In the genomic region with DNA sequence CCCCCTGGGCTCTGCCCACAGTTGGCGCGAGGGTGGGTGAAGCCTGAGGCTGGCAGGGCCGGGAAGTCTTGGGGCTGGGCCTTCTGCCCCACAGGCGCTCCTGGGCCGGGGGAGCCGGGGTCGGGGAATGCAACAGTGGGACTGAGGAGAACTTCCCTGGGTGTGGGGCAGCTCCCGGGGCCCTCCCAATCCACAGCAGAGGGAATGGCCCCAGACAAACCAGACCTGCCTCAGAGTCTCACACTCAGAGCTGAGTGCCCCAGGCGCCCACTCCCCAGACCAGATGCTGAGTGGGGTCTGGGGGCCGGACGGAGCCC, we compare ENCODE assay signal across 8 cellular contexts. TPM values are rescaled to one million over a fixed set of nuclear protein-coding genes. Genes with fewer than 3 reads are reported as not detected.
A peak's percentile ranks its signal among the peaks of the same experiment; 100 is the strongest.
DNase-seq lines count a peak whose midpoint lies in the region; TF ChIP-seq lines count a peak whose summit lies in the region.
"Not testable (repeated sequence)": the region's sequence is repeated elsewhere in the genome, so short reads cannot be mapped to it uniquely, and the experiment has no call there.

No MANE protein-coding gene starts in this region.

- H3K4me3 ChIP-seq in GM23248 (peak overlapping the region; percentile 49), esophagus squamous epithelium (peak overlapping the region in 3 of 4 donors; percentile 36 to 58 (median 38)), smooth muscle cell (peak overlapping the region; percentile 36), vagina (peak overlapping the region; percentile 30 to 45)
- not testable (repeated sequence) for H3K4me3 ChIP-seq in brain microvascular endothelial cell (ENCODE audit: low read depth, low read length); iPS-18a (ENCODE audit: low read length)

- peaks cover 93% of the 10 kb centered on the region for H3K79me2 ChIP-seq in GM23248 (ENCODE audit: insufficient read depth)
- H3K79me2 ChIP-seq in smooth muscle cell (ENCODE audit: low read depth) = peaks cover 45% of the 10 kb centered on the region

- not testable (repeated sequence) for H3K9me3 ChIP-seq in GM23248 (ENCODE audit: low read depth); esophagus squamous epithelium; iPS-18a (ENCODE audit: control insufficient read depth, low read depth, low read length); smooth muscle cell (replicated peaks; ENCODE audit: low read depth); vagina

- not testable (repeated sequence) for H2AFZ ChIP-seq in GM23248; smooth muscle cell (ENCODE audit: low read depth)

- in situ Hi-C loops in GM23248 (cut with MboI); brain microvascular endothelial cell (cut with HindIII; ENCODE audit: low pct_ligation_motif_present, low sequenced_read_pairs): not testable (repeated sequence)

- H3F3A ChIP-seq in GM23248 (ENCODE audit: insufficient read depth) = peaks cover 20% of the 10 kb centered on the region; the same call in 1 of the 2 replicates
- H3F3A ChIP-seq in smooth muscle cell (ENCODE audit: low read depth) = not testable (repeated sequence)

- peaks cover 52% of the 10 kb centered on the region for H3K4me1 ChIP-seq in GM23248 (ENCODE audit: insufficient read depth)
- peaks cover 50 to 88% (median 73%) of the 10 kb centered on the region in 3 donors for H3K4me1 ChIP-seq in esophagus squamous epithelium
- H3K4me1 ChIP-seq in iPS-18a (ENCODE audit: control insufficient read depth, low read depth, low read length) = not testable (repeated sequence)
- peaks cover 13% of the 10 kb centered on the region for H3K4me1 ChIP-seq in smooth muscle cell (ENCODE audit: low read depth)
- peaks cover 82% of the 10 kb centered on the region for H3K4me1 ChIP-seq in vagina

- not testable (repeated sequence) for H3K36me3 ChIP-seq in GM23248 (ENCODE audit: low read depth); brain microvascular endothelial cell (replicated peaks); esophagus squamous epithelium; iPS-18a (ENCODE audit: control insufficient read depth, low read depth, low read length); smooth muscle cell (ENCODE audit: low read depth); vagina

- peak overlapping the region; percentile 68 for H3K9ac ChIP-seq in GM23248
- peak overlapping the region; percentile 12 for H3K9ac ChIP-seq in iPS-18a (ENCODE audit: low read length)
- H3K9ac ChIP-seq in smooth muscle cell (ENCODE audit: low read depth) = peak overlapping the region; percentile 89

- H4K20me1 ChIP-seq in GM23248 (ENCODE audit: insufficient read depth) = not testable (repeated sequence)
- peaks cover 37% of the 10 kb centered on the region for H4K20me1 ChIP-seq in smooth muscle cell (ENCODE audit: low read depth)

- peak overlapping the region; percentile 50 for H3K4me2 ChIP-seq in GM23248 (ENCODE audit: unreplicated experiment)
- peak overlapping the region; percentile 85 for H3K4me2 ChIP-seq in smooth muscle cell

- not testable (repeated sequence) for DNase-seq in GM23248; brain microvascular endothelial cell; esophagus squamous epithelium (lab: John Stamatoyannopoulos, UW); smooth muscle cell (lab: John Stamatoyannopoulos, UW; ENCODE audit: unreplicated experiment); vagina (ENCODE audit: extremely low spot score in 2 of 2)
- peak; percentile 60 for DNase-seq in RPMI7951 (ENCODE audit: low read depth)
- peak; percentile 25 for DNase-seq in myocyte (ENCODE audit: low read depth)

- 3 to 5% methylated on average over 9 of the region's 11 CpGs for WGBS in GM23248 (ENCODE audit: low coverage in 1 of 2, low lambda C conversion rate in 2 of 2, missing lambda C conversion rate in 2 of 2), 2 experiments
- 7% methylated on average over 3 of the region's 11 CpGs; no CpG with 5 or more reads in 1 of the 2 donors for WGBS in esophagus squamous epithelium, 2 donors
- 23% methylated on average over 8 of the region's 11 CpGs for WGBS in smooth muscle cell (ENCODE audit: low lambda C conversion rate)

- TF ChIP-seq POLR2A in esophagus squamous epithelium (IDR thresholded peaks at IDR 0.05); vagina (IDR thresholded peaks at IDR 0.05): not testable (repeated sequence)

- not testable (repeated sequence) for TF ChIP-seq CTCF in brain microvascular endothelial cell (IDR thresholded peaks at IDR 0.05; ENCODE audit: low read depth, low read length, missing control alignments); esophagus squamous epithelium (IDR thresholded peaks at IDR 0.05); smooth muscle cell (IDR thresholded peaks at IDR 0.05; ENCODE audit: borderline replicate concordance, insufficient read depth, poor library complexity, severe bottlenecking); vagina (IDR thresholded peaks at IDR 0.05)

- intact Hi-C loops in esophagus squamous epithelium (cut with DNase I); vagina (cut with DNase I): not testable (repeated sequence)

- not testable (repeated sequence) for H3K27me3 ChIP-seq in GM23248 (replicated peaks; ENCODE audit: insufficient read depth); brain microvascular endothelial cell (replicated peaks); esophagus squamous epithelium; iPS-18a (ENCODE audit: control insufficient read depth, insufficient read depth, low read length); smooth muscle cell (ENCODE audit: low read depth); vagina

- H3K27ac ChIP-seq in GM23248 = peak overlapping the region; percentile 68
- peak overlapping the region; percentile 79 for H3K27ac ChIP-seq in brain microvascular endothelial cell
- H3K27ac ChIP-seq in esophagus squamous epithelium = peak overlapping the region; percentile 80 to 94 (median 94)
- not testable (repeated sequence) for H3K27ac ChIP-seq in iPS-18a (ENCODE audit: low read length)
- peak overlapping the region; percentile 91 for H3K27ac ChIP-seq in smooth muscle cell (ENCODE audit: low read depth)
- peak overlapping the region; percentile 96 for H3K27ac ChIP-seq in vagina

- H3K9me2 ChIP-seq in GM23248 (ENCODE audit: insufficient read depth) = not testable (repeated sequence)

RNA-seq across cellular contexts. Expression of a gene that starts 11.4 kb away (rescaled TPM):
- 200 and 201 TPM in 2 replicates for total RNA-seq in GM23248 (2014; rRNA removed; shearing (Covaris generic))
- polyA plus RNA-seq in GM23248 (2016; fragmentation: Nextera tagmentation; extraction: Ambion mirVana) = 43.7 and 48.4 TPM in 2 replicates
- 19.1 and 29.9 TPM in 2 replicates for total RNA-seq in RPMI7951 (2014; rRNA removed; shearing (Covaris generic))
- 100 to 1,000 TPM in 1 of 4 donors, 10 to 100 TPM in 3; 34.1 to 123 (median 64.1) TPM for total RNA-seq in esophagus squamous epithelium
- total RNA-seq in myocyte = 180 and 198 TPM in 2 replicates
- 142 TPM for polyA plus RNA-seq in myocyte (2012)
- 68.2 and 70.1 TPM in 2 replicates for total RNA-seq in smooth muscle cell
- polyA plus RNA-seq in smooth muscle cell = 47.9 and 71.3 TPM in 2 replicates
- 153 TPM for total RNA-seq in vagina

RNA-seq across cellular contexts. Expression of a gene that starts 24.1 kb away (rescaled TPM):
- not detected in 2 replicates for total RNA-seq in GM23248 (2014; rRNA removed; shearing (Covaris generic))
- polyA plus RNA-seq in GM23248 (2016; fragmentation: Nextera tagmentation; extraction: Ambion mirVana) (0.30 and 0.71 TPM in 2 replicates), smooth muscle cell (1.3 and 3.4 TPM in 2 replicates)
- 0.20 and 0.72 TPM in 2 replicates for total RNA-seq in RPMI7951 (2014; rRNA removed; shearing (Covaris generic))
- total RNA-seq in esophagus squamous epithelium (1 to 10 TPM in 2 of 4 donors, under 1 TPM in 2; 0.26 to 4.2 (median 0.99) TPM), myocyte (0.91 and 1.9 TPM in 2 replicates), smooth muscle cell (not detected in 2 replicates), vagina (1.5 TPM)
- 1.6 TPM for polyA plus RNA-seq in myocyte (2012)

RNA-seq across cellular contexts. Expression of a gene that starts 31.2 kb away (rescaled TPM):
- 72.7 and 74.2 TPM in 2 replicates for total RNA-seq in GM23248 (2014; rRNA removed; shearing (Covaris generic))
- polyA plus RNA-seq in GM23248 (2016; fragmentation: Nextera tagmentation; extraction: Ambion mirVana) (28.8 and 29.3 TPM in 2 replicates), smooth muscle cell (27.5 and 28.0 TPM in 2 replicates)
- total RNA-seq in RPMI7951 (2014; rRNA removed; shearing (Covaris generic)) = 47.7 and 57.2 TPM in 2 replicates
- total RNA-seq in esophagus squamous epithelium (10 to 100 TPM; 46.9 to 79.6 (median 73.2) TPM), myocyte (95.8 and 120 TPM in 2 replicates), smooth muscle cell (52.6 and 59.9 TPM in 2 replicates), vagina (38.8 TPM)
- 120 TPM for polyA plus RNA-seq in myocyte (2012)

Comparison
In these comparisons a context has a peak if more than half of its experiments do, and no peak if none do; other contexts are left out.
1. H3K9ac ChIP-seq: peak in every context shown above with its lines; median percentile 89 in smooth muscle cell; 68 in GM23248; 12 in iPS-18a.